17 cellular contexts compared by ENCODE assay signal in genomic region chr11:48114740-48115139, GRCh38.
A peak's percentile ranks its signal among the peaks of the same experiment; 100 is the strongest.
DNase-seq lines count a peak whose midpoint lies in the region; ATAC-seq and TF ChIP-seq lines count a peak whose summit lies in the region.
"Had no signal": no experiment of that assay in that cellular context is flagged by ENCODE, and none has a peak within 500 bp of the region (broad histone marks: within the 10 kb centered on the region; RNA-seq: fewer than 3 reads in every experiment).

No MANE protein-coding gene starts in this region.

- H3K27ac Mint-ChIP-seq in central memory CD8-positive, alpha-beta T cell (ENCODE audit: low read depth) = peak overlapping the region; percentile 29
- H3K27ac Mint-ChIP-seq: B cell; CD4-positive, alpha-beta memory T cell; HFFc6 had no signal

- no peak overlapping the region for H3K9ac ChIP-seq in SK-N-SH
- H3K9ac ChIP-seq in Karpas-422 (ENCODE audit: low read length) = no peak overlapping the region
- no peak overlapping the region for H3K9ac ChIP-seq in smooth muscle cell (ENCODE audit: low read depth)

- TF ChIP-seq CTCF in SK-N-SH (IDR thresholded peaks at IDR 0.05) (no peak), HEK293 (tag by site-specific recombination; IDR thresholded peaks at IDR 0.05) (no peak), tibial artery (IDR thresholded peaks at IDR 0.05) (no peak), foreskin keratinocyte (conservative IDR thresholded peaks at IDR 0.05) (no peak), smooth muscle cell (IDR thresholded peaks at IDR 0.05; ENCODE audit: borderline replicate concordance, insufficient read depth, poor library complexity, severe bottlenecking) (no peak)

- H3F3A ChIP-seq in SK-N-SH (replicated peaks; ENCODE audit: insufficient read depth) (peaks cover 14% of the 10 kb centered on the region), smooth muscle cell (ENCODE audit: low read depth) (no peaks in the 10 kb centered on the region)

- H3K4me3 ChIP-seq in SK-N-SH (ENCODE audit: low read depth in 2 of 2, low read length in 1 of 2) (no peak overlapping the region), HEK293 (ENCODE audit: low read depth, low read length) (no peak overlapping the region), Karpas-422 (ENCODE audit: low read length) (no peak overlapping the region), tibial artery (no peak overlapping the region), smooth muscle cell (no peak overlapping the region)
- H3K4me3 ChIP-seq: HAP-1 had no signal

- no peak overlapping the region for H3K4me2 ChIP-seq in SK-N-SH
- no peak overlapping the region for H3K4me2 ChIP-seq in Karpas-422 (ENCODE audit: low read depth, low read length, poor library complexity, severe bottlenecking)
- no peak overlapping the region for H3K4me2 ChIP-seq in smooth muscle cell

- no peaks in the 10 kb centered on the region for H3K27me3 Mint-ChIP-seq in central memory CD8-positive, alpha-beta T cell
- H3K27me3 Mint-ChIP-seq: B cell; CD4-positive, alpha-beta memory T cell had no signal

- no peaks in the 10 kb centered on the region for H3K27me3 ChIP-seq in SK-N-SH (ENCODE audit: insufficient read depth)
- no peaks in the 10 kb centered on the region for H3K27me3 ChIP-seq in Karpas-422 (ENCODE audit: low read length)
- H3K27me3 ChIP-seq in tibial artery = no peaks in the 10 kb centered on the region
- H3K27me3 ChIP-seq in foreskin keratinocyte = no peaks in the 10 kb centered on the region
- no peaks in the 10 kb centered on the region for H3K27me3 ChIP-seq in smooth muscle cell (ENCODE audit: low read depth)

- no peaks in the 10 kb centered on the region for H3K9me2 ChIP-seq in SK-N-SH
- H3K9me2 ChIP-seq in Karpas-422 (replicated peaks; ENCODE audit: insufficient read depth, low read length) = no peaks in the 10 kb centered on the region

- no peak for TF ChIP-seq RAD21 in SK-N-SH (IDR thresholded peaks at IDR 0.05; ENCODE audit: low read length)

- H2AFZ ChIP-seq in SK-N-SH (ENCODE audit: low read depth) (no peak overlapping the region), Karpas-422 (ENCODE audit: low read length) (no peak overlapping the region), smooth muscle cell (ENCODE audit: low read depth) (no peak overlapping the region)

- no peak for DNase-seq in SK-N-SH
- DNase-seq in Karpas-422 = peak; percentile 79
- DNase-seq in central memory CD8-positive, alpha-beta T cell (ENCODE audit: low spot score in 2 of 2) = no peak
- no peak for DNase-seq in tibial artery
- DNase-seq in foreskin keratinocyte = no peak
- DNase-seq in smooth muscle cell (lab: John Stamatoyannopoulos, UW; ENCODE audit: unreplicated experiment) = no peak
- DNase-seq: C1 segment of cervical spinal cord; CD4-positive, alpha-beta memory T cell; COR-L47; DMS53; GF-D8; HFFc6; IMR-90 had no signal

- ATAC-seq in SK-N-SH treated with all-trans-retinoic acid at 6 μM for 48 hours (no peak), foreskin keratinocyte (no peak)
- no peak for ATAC-seq in central memory CD8-positive, alpha-beta T cell (replicated peaks; ENCODE audit: extremely low read depth, poor library complexity, severe bottlenecking)

- peaks cover under 1 to 6% of the 10 kb centered on the region in 2 experiments; a peak in 2 of 4 replicates for H3K4me1 ChIP-seq in SK-N-SH (ENCODE audit: control insufficient read depth in 1 of 2, insufficient read depth in 2 of 2, low read depth in 1 of 2, low read length in 1 of 2)
- no peaks in the 10 kb centered on the region for H3K4me1 ChIP-seq in HEK293 (ENCODE audit: control insufficient read depth, insufficient read depth, low read length)
- H3K4me1 ChIP-seq in Karpas-422 (ENCODE audit: low read length) = peaks cover 10% of the 10 kb centered on the region
- H3K4me1 ChIP-seq in tibial artery = peaks cover 0 to 6% (median 3%) of the 10 kb centered on the region in 4 donors
- H3K4me1 ChIP-seq in foreskin keratinocyte = no peaks in the 10 kb centered on the region
- H3K4me1 ChIP-seq in smooth muscle cell (ENCODE audit: low read depth) = peaks cover 1% of the 10 kb centered on the region

- CTCF ChIA-PET in SK-N-SH (lab: Yijun Ruan, JAX) = interaction anchor here (1.0 to 13.3 kb wide), 2 partner anchors 9 to 180 kb away, joined by 4 to 262 read pairs; no protein-coding TSS in a partner anchor
- CTCF ChIA-PET in HEK293 (lab: Yijun Ruan, JAX) = interaction anchor here (0.9 to 2.1 kb wide), 2 partner anchors 180 to 184 kb away, joined by 3 to 18 read pairs; no protein-coding TSS in a partner anchor

- H3K27ac ChIP-seq in SK-N-SH (ENCODE audit: low read depth in 2 of 2, low read length in 1 of 2) (no peak overlapping the region), HEK293 (ENCODE audit: extremely low read depth, low read depth, low read length) (no peak overlapping the region), Karpas-422 (ENCODE audit: low read length) (0 out of 2 replicates have a peak overlapping the region, but pooled peaks have one; percentile 2), tibial artery (no peak overlapping the region), foreskin keratinocyte (no peak overlapping the region), smooth muscle cell (ENCODE audit: low read depth) (no peak overlapping the region)

- H3K9me3 ChIP-seq in SK-N-SH (peaks cover 11% of the 10 kb centered on the region), HEK293 (ENCODE audit: control insufficient read depth, insufficient read depth, low read depth, low read length) (no peaks in the 10 kb centered on the region), Karpas-422 (ENCODE audit: low read length) (peaks cover 30% of the 10 kb centered on the region), tibial artery (peaks cover 0 to 12% (median 0%) of the 10 kb centered on the region in 3 donors), smooth muscle cell (replicated peaks; ENCODE audit: low read depth) (no peaks in the 10 kb centered on the region)
- H3K9me3 ChIP-seq: HAP-1 had no signal

- no peak for TF ChIP-seq EP300 in SK-N-SH (IDR thresholded peaks at IDR 0.05; ENCODE audit: borderline replicate concordance in 1 of 2, low read depth in 1 of 2, low read length in 1 of 2)

- peaks cover 23% of the 10 kb centered on the region for H3K36me3 Mint-ChIP-seq in central memory CD8-positive, alpha-beta T cell (ENCODE audit: insufficient read depth)

- POLR2A ChIA-PET in SK-N-SH (lab: Yijun Ruan, JAX) (no interaction called here), HEK293 (lab: Yijun Ruan, JAX) (no interaction called here)

- H3K9me3 Mint-ChIP-seq in central memory CD8-positive, alpha-beta T cell = peaks cover 9% of the 10 kb centered on the region

- H4K20me1 ChIP-seq in SK-N-SH (ENCODE audit: insufficient read depth) (no peaks in the 10 kb centered on the region), Karpas-422 (ENCODE audit: insufficient read depth, low read depth, low read length) (no peaks in the 10 kb centered on the region), smooth muscle cell (ENCODE audit: low read depth) (peaks cover under 1% of the 10 kb centered on the region)

- H3K4me3 Mint-ChIP-seq in central memory CD8-positive, alpha-beta T cell = no peak overlapping the region
- H3K4me3 Mint-ChIP-seq: B cell; CD4-positive, alpha-beta memory T cell; HFFc6 had no signal

- H3K4me1 Mint-ChIP-seq in central memory CD8-positive, alpha-beta T cell = peaks cover 16% of the 10 kb centered on the region

- peaks cover 4 to 38% of the 10 kb centered on the region in 2 experiments for H3K36me3 ChIP-seq in SK-N-SH (replicated peaks in 1 of 2; ENCODE audit: control insufficient read depth in 1 of 2, insufficient read depth in 2 of 2, low read length in 1 of 2)
- no peaks in the 10 kb centered on the region for H3K36me3 ChIP-seq in HEK293 (ENCODE audit: control insufficient read depth in 2 of 2, insufficient read depth in 1 of 2, low read length in 2 of 2)
- H3K36me3 ChIP-seq in Karpas-422 (ENCODE audit: insufficient read depth, low read length) = peaks cover 81% of the 10 kb centered on the region
- no peaks in the 10 kb centered on the region for H3K36me3 ChIP-seq in tibial artery
- H3K36me3 ChIP-seq in smooth muscle cell (ENCODE audit: low read depth) = peaks cover 7% of the 10 kb centered on the region
- H3K36me3 ChIP-seq: HAP-1 had no signal

- 96% methylated on average over 1 of the region's 1 CpG for WGBS in SK-N-SH (ENCODE audit: low lambda C conversion rate)
- 92% methylated on average over 1 of the region's 1 CpG for WGBS in smooth muscle cell (ENCODE audit: low lambda C conversion rate)

- intact Hi-C loops in tibial artery (cut with DNase I; ENCODE audit: low total_unique reads) = no loop called here

- H3K79me2 ChIP-seq in SK-N-SH (ENCODE audit: insufficient read depth) = peaks cover 14% of the 10 kb centered on the region
- peaks cover 74% of the 10 kb centered on the region for H3K79me2 ChIP-seq in Karpas-422 (ENCODE audit: low read length)
- H3K79me2 ChIP-seq in smooth muscle cell (ENCODE audit: low read depth) = no peaks in the 10 kb centered on the region

TF ChIP-seq in SK-N-SH treated with all-trans-retinoic acid at 6 μM for 48 hours, 23 proteins besides CTCF, POLR2A, EP300 and RAD21:
- TF ChIP-seq ZNF565 (CRISPR knock-in tag; conservative IDR thresholded peaks at IDR 0.05; ENCODE audit: low read depth) (no peak), ZFP30 (CRISPR knock-in tag; IDR thresholded peaks at IDR 0.05) (peak; percentile 58; the same call in 1 of the 2 replicates)

TF ChIP-seq in SK-N-SH, 30 proteins besides CTCF, POLR2A, EP300 and RAD21 (continues in another document):
- TF ChIP-seq TCF12 (IDR thresholded peaks at IDR 0.05) = no peak
- no peak for TF ChIP-seq MXI1 (IDR thresholded peaks at IDR 0.05; ENCODE audit: low read depth, low read length)
- no peak for TF ChIP-seq RXRA (IDR thresholded peaks at IDR 0.05; ENCODE audit: borderline replicate concordance, low read depth)
- TF ChIP-seq USF2 (IDR thresholded peaks at IDR 0.05; ENCODE audit: borderline replicate concordance, low read depth, low read length) = no peak

TF ChIP-seq in HEK293, 187 proteins besides CTCF, POLR2A, EP300 and RAD21:
- TF ChIP-seq SETDB1 (IDR thresholded peaks at IDR 0.05; ENCODE audit: insufficient read length, low read length) (peak; percentile 71), ZNF239 (tag by site-specific recombination; IDR thresholded peaks at IDR 0.05) (no peak), ZNF830 (tag by site-specific recombination; IDR thresholded peaks at IDR 0.05; ENCODE audit: low read depth) (no peak), ZNF76 (tag by site-specific recombination; IDR thresholded peaks at IDR 0.05; ENCODE audit: borderline replicate concordance, low read depth) (no peak), ZXDB (tag by site-specific recombination; IDR thresholded peaks at IDR 0.05) (no peak), ZNF416 (tag by site-specific recombination; IDR thresholded peaks at IDR 0.05) (no peak)
TF ChIP-seq in HEK293: peak in this region for 1.
